ENCODE assay signal across 1 cellular context in the genomic region with DNA sequence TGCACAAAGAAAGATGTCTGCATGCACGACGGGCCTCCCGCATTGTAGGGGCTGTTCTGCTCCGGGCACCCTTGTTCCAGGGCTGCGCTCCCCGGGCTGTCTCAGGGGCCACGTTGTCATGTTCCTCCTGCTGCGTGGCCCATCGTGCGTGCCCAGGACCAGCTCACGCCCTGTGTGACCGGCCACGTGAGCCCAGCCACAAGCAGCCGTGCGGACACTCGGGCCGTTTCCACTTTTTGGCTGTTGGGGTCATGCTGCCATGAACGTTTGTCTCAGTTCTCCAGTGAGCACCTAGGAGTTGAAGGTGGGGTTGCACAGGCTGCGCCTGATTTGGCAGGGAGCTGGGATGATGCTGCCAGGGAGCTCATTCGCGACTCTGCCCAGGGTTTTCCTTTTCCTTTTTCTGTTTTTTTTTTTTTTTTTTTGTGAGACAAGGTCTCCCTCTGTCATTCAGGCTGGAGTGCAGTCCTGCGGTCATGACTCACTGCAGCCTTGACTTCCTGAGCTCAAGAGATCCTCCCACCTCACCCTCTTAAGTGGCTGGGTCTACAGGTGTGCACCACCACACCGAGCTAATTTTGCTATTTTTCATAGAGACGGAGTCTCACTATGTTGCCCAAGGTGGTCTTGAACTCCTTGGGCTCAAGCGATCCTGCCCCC.
TF ChIP-seq lines count a peak whose summit lies in the region.

No MANE protein-coding gene starts in this region.

TF ChIP-seq in HepG2, 621 proteins besides CTCF, POLR2A, EP300 and RAD21:
- TF ChIP-seq ZMYM3 (CRISPR knock-in tag; IDR thresholded peaks at IDR 0.05) = 0 out of 2 replicates have a peak, but pooled peaks have one; percentile 16
- TF ChIP-seq FOSL2 (CRISPR knock-in tag; IDR thresholded peaks at IDR 0.05) = peak; percentile 35; the same call in 1 of the 2 replicates
- TF ChIP-seq ZNF501 (CRISPR knock-in tag; IDR thresholded peaks at IDR 0.05) = 0 out of 2 replicates have a peak, but pooled peaks have one; percentile 20
- peak; percentile 93 for TF ChIP-seq ZNF460 (CRISPR knock-in tag; IDR thresholded peaks at IDR 0.05; ENCODE audit: borderline replicate concordance)
- TF ChIP-seq MEIS2 (CRISPR knock-in tag; IDR thresholded peaks at IDR 0.05) = no peak
